15 cellular contexts compared by ENCODE assay signal in genomic region chr18:62651276-62652031, GRCh38.
A peak's percentile ranks its signal among the peaks of the same experiment; 100 is the strongest.
DNase-seq lines count a peak whose midpoint lies in the region; ATAC-seq and TF ChIP-seq lines count a peak whose summit lies in the region.
"Had no signal": no experiment of that assay in that cellular context is flagged by ENCODE, and none has a peak within 500 bp of the region (broad histone marks: within the 10 kb centered on the region; RNA-seq: fewer than 3 reads in every experiment).

No MANE protein-coding gene starts in this region.

- no peaks in the 10 kb centered on the region for H3K36me3 Mint-ChIP-seq in activated CD4-positive, alpha-beta T cell treated with anti-CD3 and anti-CD28 coated beads for 36 hours (ENCODE audit: low read depth)
- H3K36me3 Mint-ChIP-seq in activated CD8-positive, alpha-beta memory T cell treated with anti-CD3 and anti-CD28 coated beads, Interleukin-2, amount 10 ng/mL, durations not matched to agents 7 days and 5 days: no peaks in the 10 kb centered on the region

- POLR2A ChIA-PET in activated CD4-positive, alpha-beta T cell treated with anti-CD3 and anti-CD28 coated beads for 36 hours (lab: Charles Lee): no interaction called here

- H3K27me3 Mint-ChIP-seq in activated CD4-positive, alpha-beta T cell treated with anti-CD3 and anti-CD28 coated beads for 36 hours: peaks cover 6% of the 10 kb centered on the region
- peaks cover 42% of the 10 kb centered on the region for H3K27me3 Mint-ChIP-seq in activated CD8-positive, alpha-beta memory T cell treated with anti-CD3 and anti-CD28 coated beads, Interleukin-2, amount 10 ng/mL, durations not matched to agents 7 days and 5 days

- no peaks in the 10 kb centered on the region for H3K4me1 Mint-ChIP-seq in activated CD4-positive, alpha-beta T cell treated with anti-CD3 and anti-CD28 coated beads for 36 hours
- no peaks in the 10 kb centered on the region for H3K4me1 Mint-ChIP-seq in activated CD8-positive, alpha-beta memory T cell treated with anti-CD3 and anti-CD28 coated beads, Interleukin-2, amount 10 ng/mL, durations not matched to agents 7 days and 5 days

- peak; percentile 45 for ATAC-seq in GM18502 (IDR thresholded peaks at IDR 0.05; ENCODE audit: poor library complexity, unreplicated experiment)
- peak; percentile 37 for ATAC-seq in GM21423 (IDR thresholded peaks at IDR 0.05; ENCODE audit: unreplicated experiment)
- peak; percentile 38 for ATAC-seq in HG03378 (IDR thresholded peaks at IDR 0.05; ENCODE audit: unreplicated experiment)
- ATAC-seq in activated CD4-positive, alpha-beta T cell treated with anti-CD3 and anti-CD28 coated beads for 36 hours: no peak
- no peak for ATAC-seq in activated CD8-positive, alpha-beta memory T cell treated with anti-CD3 and anti-CD28 coated beads, Interleukin-2, amount 10 ng/mL, durations not matched to agents 7 days and 5 days

- H3K27ac Mint-ChIP-seq in activated CD4-positive, alpha-beta T cell treated with anti-CD3 and anti-CD28 coated beads for 36 hours: no peak overlapping the region
- H3K27ac Mint-ChIP-seq in activated CD8-positive, alpha-beta memory T cell treated with anti-CD3 and anti-CD28 coated beads, Interleukin-2, amount 10 ng/mL, durations not matched to agents 7 days and 5 days: no peak overlapping the region

- no peak overlapping the region for H3K4me3 Mint-ChIP-seq in activated CD4-positive, alpha-beta T cell treated with anti-CD3 and anti-CD28 coated beads for 36 hours
- H3K4me3 Mint-ChIP-seq in activated CD8-positive, alpha-beta memory T cell treated with anti-CD3 and anti-CD28 coated beads, Interleukin-2, amount 10 ng/mL, durations not matched to agents 7 days and 5 days: no peak overlapping the region

- no peak for TF ChIP-seq CTCF in foreskin fibroblast (IDR thresholded peaks at IDR 0.05; ENCODE audit: low read depth, low read length)

- no peak overlapping the region for H3K4me3 ChIP-seq in foreskin fibroblast (ENCODE audit: low read depth in 1 of 2, low read length in 2 of 2)
- H3K4me3 ChIP-seq: hepatocyte, vagina had no signal

- no peaks in the 10 kb centered on the region for H3K9me3 Mint-ChIP-seq in activated CD4-positive, alpha-beta T cell treated with anti-CD3 and anti-CD28 coated beads for 36 hours (ENCODE audit: low read depth)
- H3K9me3 Mint-ChIP-seq in activated CD8-positive, alpha-beta memory T cell treated with anti-CD3 and anti-CD28 coated beads, Interleukin-2, amount 10 ng/mL, durations not matched to agents 7 days and 5 days (ENCODE audit: low read depth): no peaks in the 10 kb centered on the region

- CTCF ChIA-PET in activated CD4-positive, alpha-beta T cell treated with anti-CD3 and anti-CD28 coated beads for 36 hours (lab: Charles Lee): interaction anchor here (0.6 kb wide), 1 partner anchor 110 kb away, joined by 3 read pairs; no protein-coding TSS in a partner anchor
- CTCF ChIA-PET in activated CD8-positive, alpha-beta memory T cell treated with anti-CD3 and anti-CD28 coated beads, Interleukin-2, amount 10 ng/mL, durations not matched to agents 7 days and 5 days (lab: Charles Lee): interaction anchor here (1.2 kb wide), 1 partner anchor 13 kb away, joined by 5 read pairs; no protein-coding TSS in a partner anchor

- DNase-seq in fibroblast of peridontal ligament (ENCODE audit: extremely low read depth) (peak; percentile 37), foreskin fibroblast (no peak), HuH-7 (ENCODE audit: low spot score) (no peak)
- DNase-seq in activated CD4-positive, alpha-beta T cell treated with anti-CD3 and anti-CD28 coated beads for 36 hours: no peak
- no peak for DNase-seq in activated CD8-positive, alpha-beta memory T cell treated with anti-CD3 and anti-CD28 coated beads, Interleukin-2, amount 10 ng/mL, durations not matched to agents 7 days and 5 days
- DNase-seq: activated naive CD4-positive, alpha-beta T cell treated with Interleukin-2 at 50 U/mL for 16 hours; cortex of kidney; DMS 273 treated with DMSO at 0.1 percent for 48 hours; mesendoderm; SHP77 treated with DMSO at 0.1 percent for 48 hours had no signal

- intact Hi-C loops in activated CD4-positive, alpha-beta T cell treated with anti-CD3 and anti-CD28 coated beads for 36 hours (cut with DNase I, micrococcal nuclease): no loop called here

Comparison
In these comparisons a context has a peak if more than half of its experiments do, and no peak if none do; other contexts are left out.
1. ATAC-seq: peak in GM18502 (single experiment), GM21423 (single experiment) and HG03378 (single experiment); none in activated CD4-positive, alpha-beta T cell treated with anti-CD3 and anti-CD28 coated beads for 36 hours (single experiment) and activated CD8-positive, alpha-beta memory T cell treated with anti-CD3 and anti-CD28 coated beads, Interleukin-2, amount 10 ng/mL, durations not matched to agents 7 days and 5 days (single experiment).